ENCODE assay signal across 2 cellular contexts in the genomic region with DNA sequence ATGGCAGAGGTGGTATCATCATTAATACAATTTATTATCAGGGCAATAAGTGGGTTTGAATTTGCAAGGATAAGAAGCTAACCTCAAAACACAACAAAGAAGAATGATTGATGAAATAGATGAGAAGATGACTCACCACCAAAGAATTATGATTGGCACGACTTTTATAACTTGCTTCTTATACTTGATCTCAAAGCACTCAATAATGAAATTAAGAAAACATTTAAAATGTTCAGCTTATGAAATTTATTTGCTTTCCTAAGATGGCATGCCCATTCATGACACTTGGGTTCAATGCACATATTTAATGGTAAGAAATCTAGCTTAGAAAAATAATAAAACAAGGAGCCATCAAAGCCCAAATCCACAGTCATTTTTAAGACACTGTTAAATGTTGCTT.
A peak's percentile ranks its signal among the peaks of the same experiment; 100 is the strongest.
TF ChIP-seq lines count a peak whose summit lies in the region.

No MANE protein-coding gene starts in this region.

TF ChIP-seq in HCT116, 20 proteins besides CTCF, POLR2A, EP300 and RAD21 (continued from another document):
- TF ChIP-seq ZNF274 (IDR thresholded peaks at IDR 0.05; ENCODE audit: low read depth, low read length) (no peak), FOSL1 (IDR thresholded peaks at IDR 0.05; ENCODE audit: low read depth) (no peak)

TF ChIP-seq in SK-N-SH treated with all-trans-retinoic acid at 6 μM for 48 hours, 23 proteins besides CTCF, POLR2A, EP300 and RAD21 (continued from another document):
- no peak for TF ChIP-seq ZFP3 (CRISPR knock-in tag; IDR thresholded peaks at IDR 0.05)
- TF ChIP-seq, protein P1, sequence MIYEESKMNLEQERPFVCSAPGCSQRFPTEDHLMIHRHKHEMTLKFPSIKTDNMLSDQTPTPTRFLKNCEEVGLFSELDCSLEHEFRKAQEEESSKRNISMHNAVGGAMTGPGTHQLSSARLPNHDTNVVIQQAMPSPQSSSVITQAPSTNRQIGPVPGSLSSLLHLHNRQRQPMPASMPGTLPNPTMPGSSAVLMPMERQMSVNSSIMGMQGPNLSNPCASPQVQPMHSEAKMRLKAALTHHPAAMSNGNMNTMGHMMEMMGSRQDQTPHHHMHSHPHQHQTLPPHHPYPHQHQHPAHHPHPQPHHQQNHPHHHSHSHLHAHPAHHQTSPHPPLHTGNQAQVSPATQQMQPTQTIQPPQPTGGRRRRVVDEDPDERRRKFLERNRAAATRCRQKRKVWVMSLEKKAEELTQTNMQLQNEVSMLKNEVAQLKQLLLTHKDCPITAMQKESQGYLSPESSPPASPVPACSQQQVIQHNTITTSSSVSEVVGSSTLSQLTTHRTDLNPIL (CRISPR knock-in tag; IDR thresholded peaks at IDR 0.05; ENCODE audit: low read depth), result peak; percentile 51; the same call in 1 of the 2 replicates
- no peak for TF ChIP-seq OSR1 (CRISPR knock-in tag; IDR thresholded peaks at IDR 0.05)
- TF ChIP-seq TCF4 (CRISPR knock-in tag; IDR thresholded peaks at IDR 0.05; ENCODE audit: borderline replicate concordance), result no peak
- TF ChIP-seq, protein P2, sequence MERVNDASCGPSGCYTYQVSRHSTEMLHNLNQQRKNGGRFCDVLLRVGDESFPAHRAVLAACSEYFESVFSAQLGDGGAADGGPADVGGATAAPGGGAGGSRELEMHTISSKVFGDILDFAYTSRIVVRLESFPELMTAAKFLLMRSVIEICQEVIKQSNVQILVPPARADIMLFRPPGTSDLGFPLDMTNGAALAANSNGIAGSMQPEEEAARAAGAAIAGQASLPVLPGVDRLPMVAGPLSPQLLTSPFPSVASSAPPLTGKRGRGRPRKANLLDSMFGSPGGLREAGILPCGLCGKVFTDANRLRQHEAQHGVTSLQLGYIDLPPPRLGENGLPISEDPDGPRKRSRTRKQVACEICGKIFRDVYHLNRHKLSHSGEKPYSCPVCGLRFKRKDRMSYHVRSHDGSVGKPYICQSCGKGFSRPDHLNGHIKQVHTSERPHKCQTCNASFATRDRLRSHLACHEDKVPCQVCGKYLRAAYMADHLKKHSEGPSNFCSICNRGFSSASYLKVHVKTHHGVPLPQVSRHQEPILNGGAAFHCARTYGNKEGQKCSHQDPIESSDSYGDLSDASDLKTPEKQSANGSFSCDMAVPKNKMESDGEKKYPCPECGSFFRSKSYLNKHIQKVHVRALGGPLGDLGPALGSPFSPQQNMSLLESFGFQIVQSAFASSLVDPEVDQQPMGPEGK (CRISPR knock-in tag; IDR thresholded peaks at IDR 0.05; ENCODE audit: borderline replicate concordance), result no peak
- no peak for TF ChIP-seq BACH2 (CRISPR knock-in tag; IDR thresholded peaks at IDR 0.05; ENCODE audit: borderline replicate concordance)
- no peak for TF ChIP-seq ESRRG (CRISPR knock-in tag; IDR thresholded peaks at IDR 0.05)
- no peak for TF ChIP-seq SNAI2 (CRISPR knock-in tag; IDR thresholded peaks at IDR 0.05)
TF ChIP-seq in SK-N-SH treated with all-trans-retinoic acid at 6 μM for 48 hours: peak in this region for 3.
